8 cellular contexts compared by ENCODE assay signal in the genomic region with DNA sequence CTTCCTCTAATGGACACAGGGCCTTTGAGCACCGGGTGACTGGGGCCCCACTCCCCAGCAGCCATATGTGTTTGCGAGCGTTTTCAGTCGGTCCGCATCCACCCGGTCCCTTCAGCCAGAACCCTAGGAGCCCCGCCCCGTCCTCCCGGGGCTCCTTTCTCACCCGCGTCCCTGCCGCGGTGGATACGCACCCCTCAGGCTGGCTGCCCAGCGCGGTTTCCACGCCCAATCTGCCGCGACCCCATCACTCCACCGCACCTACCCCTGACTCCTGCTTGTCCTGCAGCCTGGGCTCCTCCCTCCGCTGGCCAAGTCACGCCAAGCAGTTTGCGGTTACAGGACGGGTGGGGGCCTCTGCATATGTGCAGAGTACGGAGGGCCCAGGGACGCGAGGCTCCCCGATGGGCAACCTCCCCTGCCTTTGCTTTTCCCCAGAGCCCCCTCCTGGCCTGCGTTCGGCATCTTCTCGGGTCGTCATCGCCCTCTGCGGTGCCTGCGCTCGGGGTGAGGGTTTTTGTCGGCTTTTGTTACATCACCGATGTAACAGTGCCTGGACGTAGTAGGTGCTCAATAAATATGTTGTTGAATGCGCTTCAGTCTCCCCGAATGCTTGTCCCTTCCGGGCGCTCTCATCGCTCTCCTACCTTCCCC. TPM values are rescaled to one million over a fixed set of nuclear protein-coding genes. Genes with fewer than 3 reads are reported as not detected.
DNase-seq lines count a peak whose midpoint lies in the region; ATAC-seq and TF ChIP-seq lines count a peak whose summit lies in the region.

No MANE protein-coding gene starts in this region.

- ATAC-seq in HG03460 (IDR thresholded peaks at IDR 0.05; ENCODE audit: unreplicated experiment), result peak; percentile 1
- peak in 1 of 2 donors; percentile 5 for ATAC-seq in left cardiac atrium
- ATAC-seq in sciatic nerve, result peak; percentile 4
- no peak for ATAC-seq in HG02763 (IDR thresholded peaks at IDR 0.05; ENCODE audit: unreplicated experiment)

- intact Hi-C loops in activated T-helper 2 cell treated with anti-CD3 and anti-CD28 coated beads, Interferon-gamma antibody, Interleukin-2, Interleukin-4, amounts not matched to agents 10 μg/mL and 5 μg/mL and 100 μg/mL, durations not matched to agents 14 hours and 24 hours and 36 hours (cut with micrococcal nuclease), result loop anchor here (2.0 kb wide), 1 partner anchor 84 kb away; no protein-coding TSS in a partner anchor
- intact Hi-C loops in left cardiac atrium (cut with DNase I), result loop anchor here (1.0 to 10.0 kb wide), 4 partner anchors 62 to 150 kb away; a partner anchor contains a TSS
- intact Hi-C loops in sciatic nerve (cut with DNase I), result loop anchor here (5.0 kb wide), 1 partner anchor 85 kb away; no protein-coding TSS in a partner anchor

- peak overlapping the region; percentile 86 for H3K4me3 Mint-ChIP-seq in activated T-helper 2 cell treated with anti-CD3 and anti-CD28 coated beads, Interferon-gamma antibody, Interleukin-2, Interleukin-4, amounts not matched to agents 10 μg/mL and 5 μg/mL and 100 μg/mL, durations not matched to agents 14 hours and 24 hours and 36 hours (ENCODE audit: low read depth)

- peaks cover 48% of the 10 kb centered on the region for H3K4me1 Mint-ChIP-seq in activated T-helper 2 cell treated with anti-CD3 and anti-CD28 coated beads, Interferon-gamma antibody, Interleukin-2, Interleukin-4, amounts not matched to agents 10 μg/mL and 5 μg/mL and 100 μg/mL, durations not matched to agents 14 hours and 24 hours and 36 hours (ENCODE audit: low read depth)

- H3K4me3 ChIP-seq in GM12875 (ENCODE audit: low read depth, low read length), result peak overlapping the region; percentile 57

- no peak for DNase-seq in activated T-helper 2 cell treated with anti-CD3 and anti-CD28 coated beads, Interferon-gamma antibody, Interleukin-2, Interleukin-4, amounts not matched to agents 10 μg/mL and 5 μg/mL and 100 μg/mL, durations not matched to agents 14 hours and 24 hours and 36 hours (ENCODE audit: low spot score)
- DNase-seq in left cardiac atrium (peak; percentile 41), sciatic nerve (ENCODE audit: low spot score) (no peak), SK-N-DZ (ENCODE audit: low spot score) (no peak), NCI-H2227 (lab: John Stamatoyannopoulos, UW; ENCODE audit: unreplicated experiment) (no peak)

- H3K9me3 Mint-ChIP-seq in activated T-helper 2 cell treated with anti-CD3 and anti-CD28 coated beads, Interferon-gamma antibody, Interleukin-2, Interleukin-4, amounts not matched to agents 10 μg/mL and 5 μg/mL and 100 μg/mL, durations not matched to agents 14 hours and 24 hours and 36 hours, result no peaks in the 10 kb centered on the region

- H3K27me3 Mint-ChIP-seq in activated T-helper 2 cell treated with anti-CD3 and anti-CD28 coated beads, Interferon-gamma antibody, Interleukin-2, Interleukin-4, amounts not matched to agents 10 μg/mL and 5 μg/mL and 100 μg/mL, durations not matched to agents 14 hours and 24 hours and 36 hours (ENCODE audit: low read depth), result no peaks in the 10 kb centered on the region

- peaks cover 67% of the 10 kb centered on the region for H3K36me3 Mint-ChIP-seq in activated T-helper 2 cell treated with anti-CD3 and anti-CD28 coated beads, Interferon-gamma antibody, Interleukin-2, Interleukin-4, amounts not matched to agents 10 μg/mL and 5 μg/mL and 100 μg/mL, durations not matched to agents 14 hours and 24 hours and 36 hours (ENCODE audit: low read depth)

- no peak for TF ChIP-seq CTCF in GM12875 (IDR thresholded peaks at IDR 0.05; ENCODE audit: borderline replicate concordance, insufficient read depth, low read depth, low read length)

- peak overlapping the region; percentile 77 for H3K27ac Mint-ChIP-seq in activated T-helper 2 cell treated with anti-CD3 and anti-CD28 coated beads, Interferon-gamma antibody, Interleukin-2, Interleukin-4, amounts not matched to agents 10 μg/mL and 5 μg/mL and 100 μg/mL, durations not matched to agents 14 hours and 24 hours and 36 hours

RNA-seq across cellular contexts. Expression of a gene that starts 1.0 kb away (rescaled TPM):
- total RNA-seq in activated T-helper 2 cell treated with anti-CD3 and anti-CD28 coated beads, Interferon-gamma antibody, Interleukin-2, Interleukin-4, amounts not matched to agents 10 μg/mL and 5 μg/mL and 100 μg/mL, durations not matched to agents 14 hours and 24 hours and 36 hours, result 17.0 and 19.6 TPM in 2 replicates
- total RNA-seq in left cardiac atrium (10 to 100 TPM; 15.6 to 23.3 TPM), sciatic nerve (46.7 TPM)
- 5.8 and 7.4 TPM in 2 replicates for polyA plus RNA-seq in SK-N-DZ (2014; cell fraction: cytosol; rRNA removed)
- polyA plus RNA-seq in SK-N-DZ (2014; cell fraction: nucleus; rRNA removed), result 11.5 and 16.2 TPM in 2 replicates

RNA-seq across cellular contexts. Expression of a gene that starts 8.9 kb away (rescaled TPM):
- 1,248 and 1,338 TPM in 2 replicates for total RNA-seq in activated T-helper 2 cell treated with anti-CD3 and anti-CD28 coated beads, Interferon-gamma antibody, Interleukin-2, Interleukin-4, amounts not matched to agents 10 μg/mL and 5 μg/mL and 100 μg/mL, durations not matched to agents 14 hours and 24 hours and 36 hours
- total RNA-seq in left cardiac atrium, result 100 to 1,000 TPM; 657 to 709 TPM
- total RNA-seq in sciatic nerve, result 796 TPM
- polyA plus RNA-seq in SK-N-DZ (2014; cell fraction: cytosol; rRNA removed), result 501 and 546 TPM in 2 replicates
- 444 and 461 TPM in 2 replicates for polyA plus RNA-seq in SK-N-DZ (2014; cell fraction: nucleus; rRNA removed)
